In genomic region chr12:123083661-123084571, GRCh38 we compare ENCODE assay signal across 16 cellular contexts.
DNase-seq lines count a peak whose midpoint lies in the region; ATAC-seq and TF ChIP-seq lines count a peak whose summit lies in the region.
"Had no signal": no experiment of that assay in that cellular context is flagged by ENCODE, and none has a peak within 500 bp of the region (broad histone marks: within the 10 kb centered on the region; RNA-seq: fewer than 3 reads in every experiment).

No MANE protein-coding gene starts in this region.

- H3K4me1 ChIP-seq in CD8-positive, alpha-beta T cell (ENCODE audit: insufficient read depth, low read length): peaks cover 8% of the 10 kb centered on the region
- H3K4me1 ChIP-seq in OCI-LY1 (ENCODE audit: insufficient read depth, low read length, severe bottlenecking) (peaks cover 98% of the 10 kb centered on the region), esophagus squamous epithelium (peaks cover 0 to 46% (median 27%) of the 10 kb centered on the region in 3 donors)

- no peak overlapping the region for H2AFZ ChIP-seq in OCI-LY1 (ENCODE audit: low read length)

- TF ChIP-seq POLR2A in GM19099 (IDR thresholded peaks at IDR 0.05; ENCODE audit: extremely low read depth, insufficient read length, low read depth) (peak; percentile 20), esophagus squamous epithelium (IDR thresholded peaks at IDR 0.05) (no peak)

- H3K27me3 Mint-ChIP-seq in CD8-positive, alpha-beta T cell (ENCODE audit: low read depth): no peaks in the 10 kb centered on the region
- H3K27me3 Mint-ChIP-seq in memory B cell: no peaks in the 10 kb centered on the region

- H3K27me3 ChIP-seq in CD8-positive, alpha-beta T cell (ENCODE audit: insufficient read depth, low read length): no peaks in the 10 kb centered on the region
- no peaks in the 10 kb centered on the region for H3K27me3 ChIP-seq in OCI-LY1 (ENCODE audit: insufficient read depth, low read length)
- H3K27me3 ChIP-seq in esophagus squamous epithelium: no peaks in the 10 kb centered on the region

- ATAC-seq in CD8-positive, alpha-beta T cell: no peak
- ATAC-seq in memory B cell (ENCODE audit: low read depth): peak; percentile 79
- ATAC-seq in HG02852 (IDR thresholded peaks at IDR 0.05; ENCODE audit: unreplicated experiment): no peak
- ATAC-seq: left colon; stimulated activated naive CD8-positive, alpha-beta T cell treated with anti-CD3 and anti-CD28 coated beads, Interleukin-15, Interleukin-2, amounts not matched to agents 100 U/mL and 50 U/mL, for 24 hours had no signal

- H3K4me3 Mint-ChIP-seq in CD8-positive, alpha-beta T cell: no peak overlapping the region
- peak overlapping the region; percentile 86 for H3K4me3 Mint-ChIP-seq in memory B cell
- H3K4me3 Mint-ChIP-seq: nephron had no signal

- peaks cover 10% of the 10 kb centered on the region; the same call in 1 of the 2 replicates for H3K79me2 ChIP-seq in OCI-LY1 (ENCODE audit: insufficient read depth, low read length)

- POLR2A ChIA-PET in CD8-positive, alpha-beta T cell (lab: Charles Lee): interaction anchor here (0.5 to 1.3 kb wide), 3 partner anchors 9 to 441 kb away, joined by 3 to 5 read pairs (median 3); partner anchors contain the start of gene PITPNM2

- intact Hi-C loops in CD8-positive, alpha-beta T cell (cut with DNase I, micrococcal nuclease): no loop called here
- intact Hi-C loops in esophagus squamous epithelium (cut with DNase I): no loop called here
- intact Hi-C loops in posterior vena cava (cut with DNase I): no loop called here

- H3K27ac ChIP-seq in CD8-positive, alpha-beta T cell (ENCODE audit: low read depth, low read length): no peak overlapping the region
- H3K27ac ChIP-seq in OCI-LY1 (ENCODE audit: low read depth, low read length, poor library complexity, severe bottlenecking): peak overlapping the region; percentile 93
- H3K27ac ChIP-seq in esophagus squamous epithelium: peak overlapping the region in 1 of 4 donors; percentile 12

- no peaks in the 10 kb centered on the region for H3K36me3 ChIP-seq in CD8-positive, alpha-beta T cell (ENCODE audit: insufficient read depth, low read length)
- peaks cover 4% of the 10 kb centered on the region; the same call in 1 of the 2 replicates for H3K36me3 ChIP-seq in OCI-LY1 (ENCODE audit: insufficient read depth, low read length)
- H3K36me3 ChIP-seq in esophagus squamous epithelium: no peaks in the 10 kb centered on the region

- no peak for DNase-seq in CD8-positive, alpha-beta T cell
- DNase-seq in memory B cell (ENCODE audit: low spot score in 2 of 2) (peak in 1 of 2 donors; percentile 19), esophagus squamous epithelium (lab: John Stamatoyannopoulos, UW) (no peak), activated T-cell treated with anti-CD3 and anti-CD28 coated beads for 4 hours (no peak), posterior vena cava (ENCODE audit: low spot score) (no peak)
- DNase-seq: activated CD8-positive, alpha-beta memory T cell treated with anti-CD3 and anti-CD28 coated beads for 24 hours; activated naive CD4-positive, alpha-beta T cell treated with anti-CD3 and anti-CD28 coated beads, Interleukin-2, amount 50 U/mL, for 16 hours; NCI-H1436; NCI-H510A; SHP77; stimulated activated naive CD8-positive, alpha-beta T cell treated with anti-CD3 and anti-CD28 coated beads, Interleukin-15, Interleukin-2, amounts not matched to agents 100 U/mL and 50 U/mL, for 24 hours had no signal

- no peak for TF ChIP-seq CTCF in CD8-positive, alpha-beta T cell (IDR thresholded peaks at IDR 0.05)
- TF ChIP-seq CTCF in OCI-LY1 (IDR thresholded peaks at IDR 0.05; ENCODE audit: low read length) (no peak), esophagus squamous epithelium (IDR thresholded peaks at IDR 0.05) (no peak)

- H4K20me1 ChIP-seq in OCI-LY1 (ENCODE audit: insufficient read depth, low read length): no peaks in the 10 kb centered on the region

- peaks cover 25% of the 10 kb centered on the region for H3K4me1 Mint-ChIP-seq in CD8-positive, alpha-beta T cell (ENCODE audit: low read depth)
- peaks cover 40% of the 10 kb centered on the region for H3K4me1 Mint-ChIP-seq in memory B cell

- H3F3A ChIP-seq in OCI-LY1 (ENCODE audit: insufficient read depth, low read length): no peaks in the 10 kb centered on the region

- H3K4me2 ChIP-seq in OCI-LY1 (ENCODE audit: low read length): peak overlapping the region; percentile 66

- H3K9me3 ChIP-seq in CD8-positive, alpha-beta T cell (ENCODE audit: low read length): no peaks in the 10 kb centered on the region
- H3K9me3 ChIP-seq in OCI-LY1 (ENCODE audit: low read length) (no peaks in the 10 kb centered on the region), esophagus squamous epithelium (no peaks in the 10 kb centered on the region)

- H3K9ac ChIP-seq in OCI-LY1 (ENCODE audit: low read length): peak overlapping the region; percentile 65

- peak overlapping the region; percentile 49 for H3K27ac Mint-ChIP-seq in CD8-positive, alpha-beta T cell
- peak overlapping the region; percentile 90 for H3K27ac Mint-ChIP-seq in memory B cell
- H3K27ac Mint-ChIP-seq: nephron had no signal

- no peaks in the 10 kb centered on the region for H3K9me3 Mint-ChIP-seq in CD8-positive, alpha-beta T cell
- H3K9me3 Mint-ChIP-seq in memory B cell: no peaks in the 10 kb centered on the region
- H3K9me3 Mint-ChIP-seq: nephron had no signal

- no peak overlapping the region for H3K4me3 ChIP-seq in CD8-positive, alpha-beta T cell (ENCODE audit: low read depth, low read length)
- H3K4me3 ChIP-seq in OCI-LY1 (ENCODE audit: low read depth, low read length, poor library complexity, severe bottlenecking) (peak overlapping the region; percentile 33), esophagus squamous epithelium (peak overlapping the region in 1 of 4 donors; percentile 9)

- H3K9me2 ChIP-seq in OCI-LY1 (ENCODE audit: low read depth, low read length): no peaks in the 10 kb centered on the region

- H3K36me3 Mint-ChIP-seq in CD8-positive, alpha-beta T cell: no peaks in the 10 kb centered on the region
- peaks cover 1% of the 10 kb centered on the region for H3K36me3 Mint-ChIP-seq in memory B cell

- WGBS in esophagus squamous epithelium, 2 donors: 53 to 69% methylated on average over 4 to 6 of the region's 11 CpGs

- CTCF ChIA-PET in CD8-positive, alpha-beta T cell (lab: Charles Lee): interaction anchor here (0.7 to 1.4 kb wide), 4 partner anchors 9 to 32 kb away, joined by 3 to 4 read pairs (median 4); no protein-coding TSS in a partner anchor
